In the genomic region with DNA sequence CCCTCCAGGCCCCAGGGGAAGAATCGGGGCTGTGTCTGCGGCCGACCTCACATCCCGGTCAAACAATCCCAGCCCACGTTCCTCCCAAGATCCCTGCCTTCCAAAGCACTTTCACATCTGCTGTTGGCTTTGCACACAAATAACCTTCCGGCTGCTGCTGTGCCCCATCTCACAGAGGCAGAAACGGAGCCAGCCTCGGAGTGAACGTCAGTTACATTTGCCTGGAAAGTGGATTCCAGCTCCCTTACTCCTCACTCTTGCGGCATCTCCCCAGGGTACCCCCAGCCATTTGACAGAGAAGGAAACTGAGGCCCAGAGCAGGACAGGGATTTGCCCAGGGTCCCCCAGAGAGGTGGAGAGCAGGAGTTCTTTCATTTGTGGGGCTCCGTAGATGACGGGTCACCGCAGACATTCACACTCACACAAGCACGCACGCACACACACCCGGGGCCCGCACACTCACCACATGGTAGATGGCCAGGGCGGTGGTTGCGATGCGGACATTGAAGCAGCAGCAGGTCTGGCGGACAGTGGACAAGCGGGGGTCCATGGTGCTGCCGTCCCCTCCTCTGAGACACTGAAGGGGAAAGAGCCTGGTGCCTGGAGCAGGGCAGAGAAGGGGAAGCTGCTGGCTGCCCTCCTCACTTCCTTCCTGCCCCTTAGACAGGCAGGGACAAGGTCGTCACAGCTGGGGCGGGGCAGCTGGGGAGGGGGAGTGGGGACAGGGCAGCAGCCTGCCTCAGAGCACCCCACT, we compare ENCODE assay signal across 1 cellular context.
TF ChIP-seq lines count a peak whose summit lies in the region.

LAPTM5 (minus strand) TSS at position 579 of the 754 bp plus-strand sequence; CDS start at position 550, 29 bp downstream.

TF ChIP-seq in GM23338, 12 proteins besides CTCF, POLR2A, EP300 and RAD21 (continued from another document):
- no peak for TF ChIP-seq ETS1 (IDR thresholded peaks at IDR 0.05)
- TF ChIP-seq ZNF331 (CRISPR knock-in tag; IDR thresholded peaks at IDR 0.05; ENCODE audit: low read depth) = no peak
- no peak for TF ChIP-seq EZH2phosphoT487 (IDR thresholded peaks at IDR 0.05; ENCODE audit: unreplicated experiment)
- no peak for TF ChIP-seq STAT1 (IDR thresholded peaks at IDR 0.05; ENCODE audit: unreplicated experiment)
- TF ChIP-seq ZNF114 (CRISPR knock-in tag; IDR thresholded peaks at IDR 0.05) = no peak
- no peak for TF ChIP-seq REST (IDR thresholded peaks at IDR 0.05; ENCODE audit: unreplicated experiment)
